Comparison of ENCODE assay signal across 14 cellular contexts in the genomic region with DNA sequence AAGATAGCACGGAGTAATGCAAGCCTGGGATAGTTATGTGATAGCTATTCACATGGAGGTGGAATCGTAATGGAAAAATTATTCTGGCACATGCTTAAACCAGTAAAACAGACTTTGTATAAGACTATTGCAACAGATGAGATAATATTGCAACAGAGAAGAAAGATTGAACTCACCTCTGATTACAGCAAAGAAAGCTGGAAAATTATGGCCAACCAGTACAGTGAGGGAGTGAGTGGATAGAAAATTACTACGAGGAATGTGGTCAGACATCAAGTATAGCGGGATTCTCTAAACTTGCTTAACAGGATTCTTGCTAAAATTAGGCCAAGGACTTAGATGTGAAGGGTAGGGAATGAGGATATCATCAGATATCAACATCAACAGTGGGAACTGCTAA.
DNase-seq lines count a peak whose midpoint lies in the region; ATAC-seq and TF ChIP-seq lines count a peak whose summit lies in the region.
"Had no signal": no experiment of that assay in that cellular context is flagged by ENCODE, and none has a peak within 500 bp of the region (broad histone marks: within the 10 kb centered on the region; RNA-seq: fewer than 3 reads in every experiment).

No MANE protein-coding gene starts in this region.

- no peaks in the 10 kb centered on the region for H3K36me3 ChIP-seq in hepatocyte (replicated peaks; ENCODE audit: insufficient read depth, low read depth)
- no peaks in the 10 kb centered on the region for H3K36me3 ChIP-seq in sigmoid colon
- no peaks in the 10 kb centered on the region for H3K36me3 ChIP-seq in Peyer's patch
- H3K36me3 ChIP-seq in MG63: no peaks in the 10 kb centered on the region

- H3K9me2 ChIP-seq in hepatocyte (replicated peaks; ENCODE audit: insufficient read depth): no peaks in the 10 kb centered on the region
- H3K9me2 ChIP-seq: SK-N-SH had no signal

- CTCF ChIA-PET in Calu3 (lab: Charles Lee): no interaction called here

- H3K9me3 Mint-ChIP-seq in Calu3 (ENCODE audit: low read depth, unreplicated experiment): no peaks in the 10 kb centered on the region

- no peak overlapping the region for H3K4me3 Mint-ChIP-seq in Calu3 (ENCODE audit: low read depth, unreplicated experiment)

- H3K4me2 ChIP-seq in hepatocyte: no peak overlapping the region
- H3K4me2 ChIP-seq: SK-N-SH had no signal

- no peaks in the 10 kb centered on the region for H3K27me3 ChIP-seq in hepatocyte
- H3K27me3 ChIP-seq in sigmoid colon: no peaks in the 10 kb centered on the region
- no peaks in the 10 kb centered on the region for H3K27me3 ChIP-seq in Peyer's patch
- H3K27me3 ChIP-seq in MG63: no peaks in the 10 kb centered on the region

- H3K4me3 ChIP-seq in hepatocyte (no peak overlapping the region), sigmoid colon (no peak overlapping the region), Peyer's patch (no peak overlapping the region), MG63 (no peak overlapping the region)

- no TSS peak for BruUV-seq in Calu3 (replicated peaks; lab: Mats Ljungman, UMichigan)

- no peak for TF ChIP-seq EP300 in sigmoid colon (IDR thresholded peaks at IDR 0.05)

- ATAC-seq in omental fat pad (ENCODE audit: low FRiP score): peak; percentile 62

- DNase-seq in Calu3 (no peak), HuH-7 (ENCODE audit: low spot score) (peak; percentile 14), hepatocyte (ENCODE audit: low spot score) (peak; percentile 5), omental fat pad (ENCODE audit: low spot score) (no peak), sigmoid colon (no peak), Peyer's patch (no peak), MG63 (no peak)
- DNase-seq: KBM-7, NCI-H2029, NCI-H2227 treated with DMSO at 0.1 percent for 48 hours, NCI-H526 treated with DMSO at 0.1 percent for 48 hours, SHP77, SK-N-SH had no signal

- H3K4me1 ChIP-seq in hepatocyte (ENCODE audit: insufficient read depth) (no peaks in the 10 kb centered on the region), sigmoid colon (no peaks in the 10 kb centered on the region), Peyer's patch (no peaks in the 10 kb centered on the region)

- TF ChIP-seq POLR2A in sigmoid colon (IDR thresholded peaks at IDR 0.05) (no peak), Peyer's patch (IDR thresholded peaks at IDR 0.05) (no peak)

- intact Hi-C loops in Calu3 (cut with micrococcal nuclease; ENCODE audit: unreplicated experiment) (no loop called here), sigmoid colon (cut with DNase I) (no loop called here)

- H3K36me3 Mint-ChIP-seq in Calu3 (ENCODE audit: insufficient read depth, unreplicated experiment): no peaks in the 10 kb centered on the region

- no peaks in the 10 kb centered on the region for H3K79me2 ChIP-seq in hepatocyte

- TF ChIP-seq CTCF in Calu3 (IDR thresholded peaks at IDR 0.05; ENCODE audit: unreplicated experiment): no peak
- TF ChIP-seq CTCF in hepatocyte (IDR thresholded peaks at IDR 0.05; ENCODE audit: poor library complexity): no peak
- no peak for TF ChIP-seq CTCF in omental fat pad (IDR thresholded peaks at IDR 0.05)
- TF ChIP-seq CTCF in sigmoid colon (IDR thresholded peaks at IDR 0.05): no peak
- TF ChIP-seq CTCF in Peyer's patch (IDR thresholded peaks at IDR 0.05): no peak

- no peaks in the 10 kb centered on the region for H4K20me1 ChIP-seq in hepatocyte (ENCODE audit: insufficient read depth, poor library complexity, severe bottlenecking)

- H3K9me3 ChIP-seq in hepatocyte (ENCODE audit: low read depth): no peaks in the 10 kb centered on the region
- H3K9me3 ChIP-seq in sigmoid colon: no peaks in the 10 kb centered on the region
- H3K9me3 ChIP-seq in Peyer's patch: no peaks in the 10 kb centered on the region
- H3K9me3 ChIP-seq in MG63: no peaks in the 10 kb centered on the region
- H3K9me3 ChIP-seq: SK-N-SH had no signal

- H2AFZ ChIP-seq in hepatocyte: no peak overlapping the region

- peak overlapping the region; percentile 33 for H3K27ac Mint-ChIP-seq in Calu3 (ENCODE audit: unreplicated experiment)

- H3K27ac ChIP-seq in hepatocyte: no peak overlapping the region
- H3K27ac ChIP-seq in sigmoid colon: no peak overlapping the region
- H3K27ac ChIP-seq in Peyer's patch: no peak overlapping the region
- H3K27ac ChIP-seq: RWPE1 had no signal

- no peaks in the 10 kb centered on the region for H3K27me3 Mint-ChIP-seq in Calu3 (ENCODE audit: unreplicated experiment)

- H3K4me1 Mint-ChIP-seq in Calu3 (ENCODE audit: low read depth, unreplicated experiment): no peaks in the 10 kb centered on the region

- 78% methylated on average over 4 of the region's 4 CpGs for WGBS in hepatocyte (ENCODE audit: low lambda C conversion rate, missing lambda C conversion rate)
- 79 to 91% methylated on average over 4 of the region's 4 CpGs for WGBS in sigmoid colon, 2 donors

Comparison
In these comparisons a context has a peak if more than half of its experiments do, and no peak if none do; other contexts are left out.
1. DNase-seq: peak in HuH-7 (single experiment) and hepatocyte (single experiment); none in Calu3 (single experiment), omental fat pad (single experiment), sigmoid colon (single experiment), Peyer's patch (0 of 3) and MG63 (single experiment).